Comparison of ENCODE assay signal across 1 cellular context in genomic region chr18:9905401-9905922, GRCh38.
TF ChIP-seq lines count a peak whose summit lies in the region.

No MANE protein-coding gene starts in this region.

TF ChIP-seq in K562, 482 proteins besides CTCF, POLR2A, EP300 and RAD21 (continued from another document and continues in another):
- peak; percentile 93 for TF ChIP-seq CEBPB (tag; IDR thresholded peaks at IDR 0.05)
- no peak for TF ChIP-seq NR2C2 (CRISPR knock-in tag; IDR thresholded peaks at IDR 0.05)
- no peak for TF ChIP-seq NR2C2 (tag; IDR thresholded peaks at IDR 0.05)
- no peak for TF ChIP-seq SP1 (CRISPR knock-in tag; IDR thresholded peaks at IDR 0.05)
- TF ChIP-seq ETS2 (tag; IDR thresholded peaks at IDR 0.05; ENCODE audit: borderline replicate concordance, poor library complexity, severe bottlenecking), result no peak
- no peak for TF ChIP-seq RB1 (IDR thresholded peaks at IDR 0.05; ENCODE audit: low read depth)
- no peak for TF ChIP-seq ZNF766 (CRISPR knock-in tag; conservative IDR thresholded peaks at IDR 0.05)
- TF ChIP-seq MCM3 (IDR thresholded peaks at IDR 0.05), result no peak
- no peak for TF ChIP-seq WHSC1 (IDR thresholded peaks at IDR 0.05; ENCODE audit: low read length)
- TF ChIP-seq ZNF24 (IDR thresholded peaks at IDR 0.05), result no peak
- no peak for TF ChIP-seq HDAC8 (tag; IDR thresholded peaks at IDR 0.05)
- TF ChIP-seq PREB (CRISPR knock-in tag; IDR thresholded peaks at IDR 0.05), result no peak
- TF ChIP-seq ARID3A (IDR thresholded peaks at IDR 0.05; ENCODE audit: borderline replicate concordance, low read depth, low read length), result peak; percentile 10; the same call in 1 of the 2 replicates
- no peak for TF ChIP-seq SMC3 (conservative IDR thresholded peaks at IDR 0.05; ENCODE audit: insufficient read depth, low read depth, low read length)
- TF ChIP-seq CUX1 (CRISPR knock-in tag; IDR thresholded peaks at IDR 0.05), result no peak
- TF ChIP-seq ATF3 (IDR thresholded peaks at IDR 0.05), result peak; percentile 80
- 0 out of 2 replicates have a peak, but pooled peaks have one; percentile 45 for TF ChIP-seq ATF3 (CRISPR knock-in tag; conservative IDR thresholded peaks at IDR 0.05)
- TF ChIP-seq RNF219 (CRISPR knock-in tag; IDR thresholded peaks at IDR 0.05), result no peak
- no peak for TF ChIP-seq MTA2 (IDR thresholded peaks at IDR 0.05; ENCODE audit: low read depth)
- TF ChIP-seq KDM5B (IDR thresholded peaks at IDR 0.05; ENCODE audit: insufficient replicate concordance, low read depth, low read length), result no peak
- no peak for TF ChIP-seq HCFC1 (IDR thresholded peaks at IDR 0.05; ENCODE audit: low read depth, low read length)
- TF ChIP-seq MGA (IDR thresholded peaks at IDR 0.05), result no peak
- no peak for TF ChIP-seq MXD1 (CRISPR knock-in tag; IDR thresholded peaks at IDR 0.05; ENCODE audit: borderline replicate concordance, poor library complexity, severe bottlenecking)
- TF ChIP-seq MXI1 (IDR thresholded peaks at IDR 0.05; ENCODE audit: low read depth, low read length), result no peak
- TF ChIP-seq PCBP1 (IDR thresholded peaks at IDR 0.05; ENCODE audit: low read depth, low read length, poor library complexity, severe bottlenecking), result no peak
- no peak for TF ChIP-seq MCM5 (IDR thresholded peaks at IDR 0.05; ENCODE audit: low read depth)
- no peak for TF ChIP-seq TCFL5 (CRISPR knock-in tag; conservative IDR thresholded peaks at IDR 0.05)
- no peak for TF ChIP-seq XRCC5 (IDR thresholded peaks at IDR 0.05; ENCODE audit: low read depth, low read length)
- TF ChIP-seq RBM25 (IDR thresholded peaks at IDR 0.05; ENCODE audit: low read depth, low read length, severe bottlenecking), result no peak
- TF ChIP-seq TCF3 (CRISPR knock-in tag; IDR thresholded peaks at IDR 0.05), result peak; percentile 67
- no peak for TF ChIP-seq MCM7 (IDR thresholded peaks at IDR 0.05)
- no peak for TF ChIP-seq ZNF165 (CRISPR knock-in tag; IDR thresholded peaks at IDR 0.05; ENCODE audit: borderline replicate concordance)
- no peak for TF ChIP-seq HMG20B (CRISPR knock-in tag; IDR thresholded peaks at IDR 0.05)
- TF ChIP-seq TCF7 (IDR thresholded peaks at IDR 0.05; ENCODE audit: borderline replicate concordance), result no peak
- no peak for TF ChIP-seq ZNF347 (CRISPR knock-in tag; IDR thresholded peaks at IDR 0.05; ENCODE audit: low read depth)
- no peak for TF ChIP-seq NR2F6 (CRISPR knock-in tag; IDR thresholded peaks at IDR 0.05)
- no peak for TF ChIP-seq RBM14 (IDR thresholded peaks at IDR 0.05; ENCODE audit: borderline replicate concordance, insufficient read depth, low read depth, low read length)
- peak; percentile 35 for TF ChIP-seq ZFX (CRISPR knock-in tag; IDR thresholded peaks at IDR 0.05)
